In genomic region chr6:132820629-132821381, GRCh38 we compare ENCODE assay signal across 9 cellular contexts.
A peak's percentile ranks its signal among the peaks of the same experiment; 100 is the strongest.
DNase-seq lines count a peak whose midpoint lies in the region; FAIRE-seq and TF ChIP-seq lines count a peak whose summit lies in the region.
"Had no signal": no experiment of that assay in that cellular context is flagged by ENCODE, and none has a peak within 500 bp of the region (broad histone marks: within the 10 kb centered on the region; RNA-seq: fewer than 3 reads in every experiment).

No MANE protein-coding gene starts in this region.

- H3K4me3 Mint-ChIP-seq in activated naive CD4-positive, alpha-beta T cell treated with anti-CD3 and anti-CD28 coated beads, Interleukin-2, amount 50 U/mL, for 24 hours = no peak overlapping the region

- H3K27me3 Mint-ChIP-seq in activated naive CD4-positive, alpha-beta T cell treated with anti-CD3 and anti-CD28 coated beads, Interleukin-2, amount 50 U/mL, for 24 hours = no peaks in the 10 kb centered on the region

- peaks cover 30% of the 10 kb centered on the region for H3K36me3 Mint-ChIP-seq in activated naive CD4-positive, alpha-beta T cell treated with anti-CD3 and anti-CD28 coated beads, Interleukin-2, amount 50 U/mL, for 24 hours

- no peak for FAIRE-seq in RCC 7860 (lab: Jason Lieb, UNC)

- DNase-seq in activated naive CD4-positive, alpha-beta T cell treated with Interleukin-2 at 50 U/mL for 16 hours = no peak
- DNase-seq in RCC 7860 (ENCODE audit: low spot score) (peak; percentile 45), epithelial cell of esophagus (ENCODE audit: low read depth) (peak; percentile 31), cortex of kidney (lab: John Stamatoyannopoulos, UW) (no peak), NCI-H748 treated with DMSO at 0.1 percent for 48 hours (lab: John Stamatoyannopoulos, UW) (no peak)
- peak; percentile 44 for DNase-seq in stimulated activated CD8-positive, alpha-beta memory T cell treated with anti-CD3 and anti-CD28 coated beads, Interleukin-4, amount 100 ng/mL, for 48 hours
- no peak for DNase-seq in effector CD8-positive, alpha-beta T cell (lab: John Stamatoyannopoulos, UW)
- DNase-seq: T1000 had no signal

- H3K9me3 Mint-ChIP-seq in activated naive CD4-positive, alpha-beta T cell treated with anti-CD3 and anti-CD28 coated beads, Interleukin-2, amount 50 U/mL, for 24 hours = no peaks in the 10 kb centered on the region

- peaks cover 48% of the 10 kb centered on the region for H3K4me1 Mint-ChIP-seq in activated naive CD4-positive, alpha-beta T cell treated with anti-CD3 and anti-CD28 coated beads, Interleukin-2, amount 50 U/mL, for 24 hours

- no peak for TF ChIP-seq CTCF in epithelial cell of esophagus (IDR thresholded peaks at IDR 0.05; ENCODE audit: insufficient read depth, low read depth, low read length, missing control alignments)

- H3K4me3 ChIP-seq in epithelial cell of esophagus (ENCODE audit: low read length) = no peak overlapping the region

- peak overlapping the region; percentile 42 for H3K27ac Mint-ChIP-seq in activated naive CD4-positive, alpha-beta T cell treated with anti-CD3 and anti-CD28 coated beads, Interleukin-2, amount 50 U/mL, for 24 hours

Comparison
In these comparisons a context has a peak if more than half of its experiments do, and no peak if none do; other contexts are left out.
1. DNase-seq: peak in RCC 7860 (single experiment), epithelial cell of esophagus (single experiment) and stimulated activated CD8-positive, alpha-beta memory T cell treated with anti-CD3 and anti-CD28 coated beads, Interleukin-4, amount 100 ng/mL, for 48 hours (single experiment); none in activated naive CD4-positive, alpha-beta T cell treated with Interleukin-2 at 50 U/mL for 16 hours (single experiment), cortex of kidney (single experiment), effector CD8-positive, alpha-beta T cell (single experiment) and NCI-H748 treated with DMSO at 0.1 percent for 48 hours (single experiment).